Comparison of ENCODE assay signal across 1 cellular context in the genomic region with DNA sequence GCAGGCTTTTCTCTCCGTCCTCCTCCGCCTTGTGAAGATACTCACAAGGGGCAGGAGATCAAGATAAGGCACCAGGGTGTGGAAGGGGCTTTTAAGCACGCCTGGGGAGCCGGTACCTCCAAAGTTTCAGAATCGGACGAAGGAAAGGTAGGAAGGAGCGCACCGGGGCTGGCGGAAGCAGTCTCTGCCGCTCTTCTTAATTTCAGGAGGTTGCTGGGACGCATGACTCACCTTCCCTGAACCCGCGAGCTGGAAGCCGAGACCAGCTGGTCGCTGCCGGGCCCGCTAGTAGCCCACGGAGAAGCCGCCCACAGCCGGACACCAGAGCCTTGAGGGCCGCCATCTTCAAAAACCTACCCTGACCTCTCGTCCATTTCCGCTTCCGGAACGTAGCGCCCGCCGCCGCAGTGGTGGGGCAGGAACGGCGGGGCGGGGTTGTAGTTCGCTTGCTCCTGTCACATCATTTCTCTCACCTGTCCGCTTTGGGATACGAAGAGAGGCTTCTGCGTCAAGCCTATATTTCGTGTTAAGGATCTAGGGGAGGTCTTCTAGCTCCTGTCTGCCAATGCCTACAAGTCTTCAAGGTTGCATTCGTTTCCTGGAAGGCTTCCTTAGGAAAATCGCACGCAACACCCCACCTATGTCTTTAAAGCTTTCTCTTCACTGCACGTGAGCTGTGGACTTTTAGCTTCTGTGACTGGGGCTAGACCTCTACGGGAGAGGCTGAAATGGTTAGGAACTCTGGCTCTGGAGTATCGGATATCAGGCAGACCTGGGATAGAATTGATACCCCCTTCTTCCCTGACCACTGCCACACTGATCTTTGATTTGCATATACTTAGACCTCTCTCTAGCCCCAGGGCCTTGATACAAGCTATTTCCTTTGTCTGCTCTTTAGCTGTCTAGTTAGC.
TF ChIP-seq lines count a peak whose summit lies in the region.

A gene (minus strand): TSS at position 355 of the 911 bp plus-strand sequence. CDS start 12 bp downstream, at position 343.

TF ChIP-seq in HepG2, 621 proteins besides CTCF, POLR2A, EP300 and RAD21 (continued from another document and continues in another):
- TF ChIP-seq, protein P1, sequence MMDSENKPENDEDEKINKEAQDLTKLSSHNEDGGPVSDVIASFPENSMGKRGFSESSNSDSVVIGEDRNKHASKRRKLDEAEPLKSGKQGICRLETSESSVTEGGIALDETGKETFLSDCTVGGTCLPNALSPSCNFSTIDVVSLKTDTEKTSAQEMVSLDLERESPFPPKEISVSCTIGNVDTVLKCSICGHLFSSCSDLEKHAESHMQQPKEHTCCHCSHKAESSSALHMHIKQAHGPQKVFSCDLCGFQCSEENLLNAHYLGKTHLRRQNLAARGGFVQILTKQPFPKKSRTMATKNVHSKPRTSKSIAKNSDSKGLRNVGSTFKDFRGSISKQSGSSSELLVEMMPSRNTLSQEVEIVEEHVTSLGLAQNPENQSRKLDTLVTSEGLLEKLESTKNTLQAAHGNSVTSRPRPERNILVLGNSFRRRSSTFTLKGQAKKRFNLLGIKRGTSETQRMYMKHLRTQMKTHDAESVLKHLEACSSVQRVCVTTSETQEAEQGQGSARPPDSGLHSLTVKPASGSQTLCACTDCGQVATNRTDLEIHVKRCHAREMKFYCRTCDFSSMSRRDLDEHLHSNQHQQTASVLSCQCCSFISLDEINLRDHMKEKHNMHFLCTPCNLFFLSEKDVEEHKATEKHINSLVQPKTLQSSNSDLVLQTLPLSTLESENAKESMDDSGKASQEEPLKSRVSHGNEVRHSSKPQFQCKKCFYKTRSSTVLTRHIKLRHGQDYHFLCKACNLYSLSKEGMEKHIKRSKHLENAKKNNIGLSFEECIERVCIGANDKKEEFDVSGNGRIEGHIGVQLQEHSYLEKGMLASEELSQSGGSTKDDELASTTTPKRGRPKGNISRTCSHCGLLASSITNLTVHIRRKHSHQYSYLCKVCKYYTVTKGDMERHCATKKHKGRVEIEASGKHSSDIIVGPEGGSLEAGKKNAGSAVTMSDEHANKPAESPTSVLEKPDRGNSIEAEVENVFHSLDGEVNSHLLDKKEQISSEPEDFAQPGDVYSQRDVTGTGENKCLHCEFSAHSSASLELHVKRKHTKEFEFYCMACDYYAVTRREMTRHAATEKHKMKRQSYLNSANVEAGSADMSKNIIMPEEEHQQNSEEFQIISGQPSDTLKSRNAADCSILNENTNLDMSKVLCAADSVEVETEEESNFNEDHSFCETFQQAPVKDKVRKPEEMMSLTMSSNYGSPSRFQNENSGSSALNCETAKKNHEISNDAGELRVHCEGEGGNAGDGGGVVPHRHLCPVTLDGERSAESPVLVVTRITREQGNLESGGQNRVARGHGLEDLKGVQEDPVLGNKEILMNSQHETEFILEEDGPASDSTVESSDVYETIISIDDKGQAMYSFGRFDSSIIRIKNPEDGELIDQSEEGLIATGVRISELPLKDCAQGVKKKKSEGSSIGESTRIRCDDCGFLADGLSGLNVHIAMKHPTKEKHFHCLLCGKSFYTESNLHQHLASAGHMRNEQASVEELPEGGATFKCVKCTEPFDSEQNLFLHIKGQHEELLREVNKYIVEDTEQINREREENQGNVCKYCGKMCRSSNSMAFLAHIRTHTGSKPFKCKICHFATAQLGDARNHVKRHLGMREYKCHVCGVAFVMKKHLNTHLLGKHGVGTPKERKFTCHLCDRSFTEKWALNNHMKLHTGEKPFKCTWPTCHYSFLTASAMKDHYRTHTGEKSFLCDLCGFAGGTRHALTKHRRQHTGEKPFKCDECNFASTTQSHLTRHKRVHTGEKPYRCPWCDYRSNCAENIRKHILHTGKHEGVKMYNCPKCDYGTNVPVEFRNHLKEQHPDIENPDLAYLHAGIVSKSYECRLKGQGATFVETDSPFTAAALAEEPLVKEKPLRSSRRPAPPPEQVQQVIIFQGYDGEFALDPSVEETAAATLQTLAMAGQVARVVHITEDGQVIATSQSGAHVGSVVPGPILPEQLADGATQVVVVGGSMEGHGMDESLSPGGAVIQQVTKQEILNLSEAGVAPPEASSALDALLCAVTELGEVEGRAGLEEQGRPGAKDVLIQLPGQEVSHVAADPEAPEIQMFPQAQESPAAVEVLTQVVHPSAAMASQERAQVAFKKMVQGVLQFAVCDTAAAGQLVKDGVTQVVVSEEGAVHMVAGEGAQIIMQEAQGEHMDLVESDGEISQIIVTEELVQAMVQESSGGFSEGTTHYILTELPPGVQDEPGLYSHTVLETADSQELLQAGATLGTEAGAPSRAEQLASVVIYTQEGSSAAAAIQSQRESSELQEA (CRISPR knock-in tag; IDR thresholded peaks at IDR 0.05; ENCODE audit: not compliant biosample characterization): peak; percentile 73
- TF ChIP-seq ZNF317 (CRISPR knock-in tag; IDR thresholded peaks at IDR 0.05) (no peak), CHCHD3 (CRISPR knock-in tag; IDR thresholded peaks at IDR 0.05) (no peak), ZNF354B (CRISPR knock-in tag; IDR thresholded peaks at IDR 0.05) (no peak), REL (CRISPR knock-in tag; conservative IDR thresholded peaks at IDR 0.05) (0 out of 2 replicates have a peak, but pooled peaks have one; percentile 60), ZNF121 (CRISPR knock-in tag; IDR thresholded peaks at IDR 0.05) (no peak), ZNF251 (CRISPR knock-in tag; IDR thresholded peaks at IDR 0.05) (no peak), RBAK (CRISPR knock-in tag; IDR thresholded peaks at IDR 0.05) (no peak), U2AF2 (IDR thresholded peaks at IDR 0.05; ENCODE audit: low read depth, low read length) (no peak), ZNF776 (CRISPR knock-in tag; IDR thresholded peaks at IDR 0.05) (no peak), STAT5B (CRISPR knock-in tag; IDR thresholded peaks at IDR 0.05) (no peak), ZNF841 (CRISPR knock-in tag; IDR thresholded peaks at IDR 0.05; ENCODE audit: borderline replicate concordance) (no peak), IRF2 (CRISPR knock-in tag; IDR thresholded peaks at IDR 0.05) (peak; percentile 84; the same call in 1 of the 2 replicates), SIN3A (IDR thresholded peaks at IDR 0.05; ENCODE audit: borderline replicate concordance, low read depth, low read length) (peak; percentile 44; the same call in 1 of the 2 replicates), ZNF17 (CRISPR knock-in tag; IDR thresholded peaks at IDR 0.05) (no peak), AHR (CRISPR knock-in tag; IDR thresholded peaks at IDR 0.05) (peak; percentile 69; the same call in 1 of the 2 replicates), NRL (CRISPR knock-in tag; IDR thresholded peaks at IDR 0.05; ENCODE audit: borderline replicate concordance) (peak; percentile 37; the same call in 1 of the 2 replicates), FOXA3 (CRISPR knock-in tag; IDR thresholded peaks at IDR 0.05) (peak; percentile 36; the same call in 1 of the 2 replicates), THYN1 (CRISPR knock-in tag; IDR thresholded peaks at IDR 0.05; ENCODE audit: borderline replicate concordance, low read depth) (no peak), FOXK2 (IDR thresholded peaks at IDR 0.05) (no peak), SMC3 (IDR thresholded peaks at IDR 0.05; ENCODE audit: low read length) (no peak), HDAC2 (CRISPR knock-in tag; IDR thresholded peaks at IDR 0.05) (peak; percentile 74), RFX1 (IDR thresholded peaks at IDR 0.05) (no peak), PCBP1 (IDR thresholded peaks at IDR 0.05; ENCODE audit: borderline replicate concordance, low read depth, low read length) (no peak), HDAC1 (CRISPR knock-in tag; IDR thresholded peaks at IDR 0.05) (0 out of 2 replicates have a peak, but pooled peaks have one; percentile 56), NONO (IDR thresholded peaks at IDR 0.05) (no peak), NONO (CRISPR knock-in tag; conservative IDR thresholded peaks at IDR 0.05) (0 out of 2 replicates have a peak, but pooled peaks have one; percentile 36), MBNL3 (CRISPR knock-in tag; conservative IDR thresholded peaks at IDR 0.05) (no peak), ZNF792 (CRISPR knock-in tag; IDR thresholded peaks at IDR 0.05) (peak; percentile 78)
- TF ChIP-seq, protein P2, sequence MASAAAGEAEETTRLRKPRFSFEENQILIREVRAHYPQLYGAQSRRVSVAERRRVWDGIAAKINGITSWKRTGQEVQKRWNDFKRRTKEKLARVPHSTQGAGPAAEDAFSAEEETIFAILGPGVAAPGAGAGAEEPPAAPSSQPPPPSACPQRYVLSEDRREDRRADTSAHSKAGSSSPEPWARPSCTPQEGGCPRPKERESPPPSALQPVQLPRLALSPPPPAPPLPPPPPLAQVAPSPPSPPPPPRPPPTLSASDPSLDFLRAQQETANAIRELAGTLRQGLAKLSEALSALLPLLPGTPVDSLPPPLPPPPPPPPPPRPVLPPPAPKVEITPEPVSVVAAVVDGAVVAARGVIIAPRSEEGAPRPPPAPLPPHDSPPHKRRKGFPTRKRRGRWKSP (CRISPR knock-in tag; IDR thresholded peaks at IDR 0.05): peak; percentile 76; the same call in 1 of the 2 replicates
- TF ChIP-seq, protein P3, sequence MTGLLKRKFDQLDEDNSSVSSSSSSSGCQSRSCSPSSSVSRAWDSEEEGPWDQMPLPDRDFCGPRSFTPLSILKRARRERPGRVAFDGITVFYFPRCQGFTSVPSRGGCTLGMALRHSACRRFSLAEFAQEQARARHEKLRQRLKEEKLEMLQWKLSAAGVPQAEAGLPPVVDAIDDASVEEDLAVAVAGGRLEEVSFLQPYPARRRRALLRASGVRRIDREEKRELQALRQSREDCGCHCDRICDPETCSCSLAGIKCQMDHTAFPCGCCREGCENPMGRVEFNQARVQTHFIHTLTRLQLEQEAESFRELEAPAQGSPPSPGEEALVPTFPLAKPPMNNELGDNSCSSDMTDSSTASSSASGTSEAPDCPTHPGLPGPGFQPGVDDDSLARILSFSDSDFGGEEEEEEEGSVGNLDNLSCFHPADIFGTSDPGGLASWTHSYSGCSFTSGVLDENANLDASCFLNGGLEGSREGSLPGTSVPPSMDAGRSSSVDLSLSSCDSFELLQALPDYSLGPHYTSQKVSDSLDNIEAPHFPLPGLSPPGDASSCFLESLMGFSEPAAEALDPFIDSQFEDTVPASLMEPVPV (CRISPR knock-in tag; IDR thresholded peaks at IDR 0.05): no peak
- TF ChIP-seq, protein P4, sequence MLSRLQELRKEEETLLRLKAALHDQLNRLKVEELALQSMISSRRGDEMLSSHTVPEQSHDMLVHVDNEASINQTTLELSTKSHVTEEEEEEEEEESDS (CRISPR knock-in tag; IDR thresholded peaks at IDR 0.05; ENCODE audit: borderline replicate concordance): no peak
- TF ChIP-seq, protein P5, sequence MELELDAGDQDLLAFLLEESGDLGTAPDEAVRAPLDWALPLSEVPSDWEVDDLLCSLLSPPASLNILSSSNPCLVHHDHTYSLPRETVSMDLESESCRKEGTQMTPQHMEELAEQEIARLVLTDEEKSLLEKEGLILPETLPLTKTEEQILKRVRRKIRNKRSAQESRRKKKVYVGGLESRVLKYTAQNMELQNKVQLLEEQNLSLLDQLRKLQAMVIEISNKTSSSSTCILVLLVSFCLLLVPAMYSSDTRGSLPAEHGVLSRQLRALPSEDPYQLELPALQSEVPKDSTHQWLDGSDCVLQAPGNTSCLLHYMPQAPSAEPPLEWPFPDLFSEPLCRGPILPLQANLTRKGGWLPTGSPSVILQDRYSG (CRISPR knock-in tag; IDR thresholded peaks at IDR 0.05): no peak
- TF ChIP-seq, protein P6, sequence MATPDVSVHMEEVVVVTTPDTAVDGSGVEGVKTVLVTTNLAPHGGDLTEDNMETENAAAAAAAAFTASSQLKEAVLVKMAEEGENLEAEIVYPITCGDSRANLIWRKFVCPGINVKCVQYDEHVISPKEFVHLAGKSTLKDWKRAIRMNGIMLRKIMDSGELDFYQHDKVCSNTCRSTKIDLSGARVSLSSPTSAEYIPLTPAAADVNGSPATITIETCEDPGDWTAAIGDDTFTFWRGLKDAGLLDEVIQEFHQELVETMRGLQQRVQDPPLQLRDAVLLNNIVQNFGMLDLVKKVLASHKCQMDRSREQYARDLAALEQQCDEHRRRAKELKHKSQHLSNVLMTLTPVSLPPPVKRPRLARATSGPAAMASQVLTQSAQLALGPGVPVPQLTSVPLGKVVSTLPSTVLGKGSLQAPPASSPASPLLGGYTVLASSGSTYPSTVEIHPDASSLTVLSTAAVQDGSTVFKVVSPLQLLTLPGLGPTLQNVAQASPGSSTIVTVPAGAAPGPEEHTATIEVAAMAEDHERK (CRISPR knock-in tag; IDR thresholded peaks at IDR 0.05; ENCODE audit: low read depth): peak; percentile 80
- TF ChIP-seq, protein P7, sequence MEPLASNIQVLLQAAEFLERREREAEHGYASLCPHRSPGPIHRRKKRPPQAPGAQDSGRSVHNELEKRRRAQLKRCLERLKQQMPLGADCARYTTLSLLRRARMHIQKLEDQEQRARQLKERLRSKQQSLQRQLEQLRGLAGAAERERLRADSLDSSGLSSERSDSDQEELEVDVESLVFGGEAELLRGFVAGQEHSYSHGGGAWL (CRISPR knock-in tag; IDR thresholded peaks at IDR 0.05): peak; percentile 76; the same call in 1 of the 2 replicates
- TF ChIP-seq, protein P8, sequence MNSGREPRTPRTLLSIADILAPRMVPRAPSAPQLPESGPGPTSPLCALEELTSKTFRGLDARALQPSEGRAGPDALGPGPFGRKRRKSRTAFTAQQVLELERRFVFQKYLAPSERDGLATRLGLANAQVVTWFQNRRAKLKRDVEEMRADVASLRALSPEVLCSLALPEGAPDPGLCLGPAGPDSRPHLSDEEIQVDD (CRISPR knock-in tag; IDR thresholded peaks at IDR 0.05; ENCODE audit: borderline replicate concordance): no peak
- TF ChIP-seq, protein P9, sequence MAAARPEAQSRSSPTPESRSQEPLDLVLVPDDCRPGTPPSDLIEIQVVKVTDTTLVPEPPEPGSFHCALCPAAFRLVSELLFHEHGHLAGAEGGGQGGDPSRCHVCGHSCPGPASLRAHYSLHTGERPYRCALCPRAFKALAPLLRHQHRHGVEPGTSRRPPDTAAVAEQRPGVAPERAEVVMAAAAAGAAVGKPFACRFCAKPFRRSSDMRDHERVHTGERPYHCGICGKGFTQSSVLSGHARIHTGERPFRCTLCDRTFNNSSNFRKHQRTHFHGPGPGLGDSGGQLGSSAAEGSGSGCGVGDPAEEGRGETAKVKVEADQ (CRISPR knock-in tag; IDR thresholded peaks at IDR 0.05; ENCODE audit: borderline replicate concordance): no peak
- TF ChIP-seq, protein P10, sequence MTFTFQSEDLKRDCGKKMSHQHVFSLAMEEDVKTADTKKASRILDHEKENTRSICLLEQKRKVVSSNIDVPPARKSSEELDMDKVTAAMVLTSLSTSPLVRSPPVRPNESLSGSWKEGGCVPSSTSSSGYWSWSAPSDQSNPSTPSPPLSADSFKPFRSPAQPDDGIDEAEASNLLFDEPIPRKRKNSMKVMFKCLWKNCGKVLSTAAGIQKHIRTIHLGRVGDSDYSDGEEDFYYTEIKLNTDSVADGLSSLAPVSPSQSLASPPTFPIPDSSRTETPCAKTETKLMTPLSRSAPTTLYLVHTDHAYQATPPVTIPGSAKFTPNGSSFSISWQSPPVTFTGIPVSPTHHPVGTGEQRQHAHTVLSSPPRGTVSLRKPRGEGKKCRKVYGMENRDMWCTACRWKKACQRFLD (CRISPR knock-in tag; IDR thresholded peaks at IDR 0.05; ENCODE audit: borderline replicate concordance): peak; percentile 78; the same call in 1 of the 2 replicates
